17 cellular contexts compared by ENCODE assay signal in genomic region chr1:91900538-91900937, GRCh38. TPM values are rescaled to one million over a fixed set of nuclear protein-coding genes. Genes with fewer than 3 reads are reported as not detected.
DNase-seq lines count a peak whose midpoint lies in the region; ATAC-seq and TF ChIP-seq lines count a peak whose summit lies in the region.
"Had no signal": no experiment of that assay in that cellular context is flagged by ENCODE, and none has a peak within 500 bp of the region (broad histone marks: within the 10 kb centered on the region; RNA-seq: fewer than 3 reads in every experiment).

No MANE protein-coding gene starts in this region.

- H3K9ac ChIP-seq in SK-N-SH (no peak overlapping the region), skeletal muscle tissue (ENCODE audit: low read depth in 1 of 3, low read length in 3 of 3) (no peak overlapping the region)

- TF ChIP-seq EP300 in SK-N-SH (IDR thresholded peaks at IDR 0.05; ENCODE audit: borderline replicate concordance in 1 of 2, low read depth in 1 of 2, low read length in 1 of 2), result no peak

- no peaks in the 10 kb centered on the region for H3K79me2 ChIP-seq in SK-N-SH (ENCODE audit: insufficient read depth)

- H3K9me3 ChIP-seq in SK-N-SH (no peaks in the 10 kb centered on the region), SJSA1 (replicated peaks) (no peaks in the 10 kb centered on the region), skeletal muscle tissue (ENCODE audit: control insufficient read depth in 3 of 3, low read length in 3 of 3) (no peaks in the 10 kb centered on the region)
- H3K9me3 ChIP-seq: lower lobe of right lung, tibial artery had no signal

- peaks cover 0 to 7% (median 3%) of the 10 kb centered on the region in 5 donors for H3K27me3 Mint-ChIP-seq in naive thymus-derived CD8-positive, alpha-beta T cell

- H3K36me3 ChIP-seq in SK-N-SH (replicated peaks in 1 of 2; ENCODE audit: control insufficient read depth in 1 of 2, insufficient read depth in 2 of 2, low read length in 1 of 2) (no peaks in the 10 kb centered on the region), SJSA1 (no peaks in the 10 kb centered on the region), skeletal muscle tissue (ENCODE audit: control insufficient read depth in 3 of 3, insufficient read depth in 3 of 3, low read length in 3 of 3) (no peaks in the 10 kb centered on the region)
- H3K36me3 ChIP-seq: lower lobe of right lung, tibial artery had no signal

- H3K27ac ChIP-seq in SK-N-SH (ENCODE audit: low read depth in 2 of 2, low read length in 1 of 2) (peak overlapping the region in 1 of 2 experiments; percentile 3; a peak in 1 of 4 replicates), SJSA1 (peak overlapping the region; percentile 20), skeletal muscle tissue (ENCODE audit: low read depth, low read length) (peak overlapping the region; percentile 13)
- H3K27ac ChIP-seq: 22Rv1, lower lobe of right lung, tibial artery had no signal

- H3K27me3 ChIP-seq in SK-N-SH (ENCODE audit: insufficient read depth), result peaks cover 5% of the 10 kb centered on the region; the same call in 1 of the 2 replicates
- H3K27me3 ChIP-seq in SJSA1 (replicated peaks), result no peaks in the 10 kb centered on the region
- no peaks in the 10 kb centered on the region for H3K27me3 ChIP-seq in skeletal muscle tissue (ENCODE audit: control insufficient read depth in 3 of 3, insufficient read depth in 3 of 3, low read length in 3 of 3)
- H3K27me3 ChIP-seq: tibial artery had no signal

- DNase-seq in SK-N-SH, result no peak
- DNase-seq in SJSA1 (ENCODE audit: low read depth in 1 of 2, low spot score in 2 of 2), result peak in 1 of 2 experiments; percentile 72
- peak; percentile 88 for DNase-seq in fibroblast of the conjunctiva (ENCODE audit: low read depth)
- DNase-seq in activated T-cell treated with anti-CD3 and anti-CD28 coated beads for 4 hours, result no peak
- no peak for DNase-seq in naive thymus-derived CD8-positive, alpha-beta T cell
- DNase-seq: activated CD4-positive, alpha-beta T cell treated with anti-CD3 and anti-CD28 coated beads, Interleukin-2, amount 50 U/mL, for 1 hour; aorta; endodermal cell; hippocampal formation; lower lobe of right lung; stimulated activated CD4-positive, alpha-beta T cell treated with anti-CD3 and anti-CD28 coated beads, Interleukin-12 subunit alpha, Interleukin-12 subunit beta, amount 100 ng/mL, for 4 hours; tibial artery had no signal

- H2AFZ ChIP-seq in SK-N-SH (ENCODE audit: low read depth), result no peak overlapping the region

- TF ChIP-seq RAD21 in SK-N-SH (IDR thresholded peaks at IDR 0.05; ENCODE audit: low read length), result no peak

- H3K9me3 Mint-ChIP-seq in naive thymus-derived CD8-positive, alpha-beta T cell, result no peaks in the 10 kb centered on the region
- H3K9me3 Mint-ChIP-seq: endodermal cell had no signal

- CTCF ChIA-PET in SK-N-SH (lab: Yijun Ruan, JAX), result interaction anchor here (1.8 to 2.0 kb wide), 2 partner anchors 15 to 734 kb away, joined by 5 read pairs; partner anchors contain the start of gene TGFBR3

- POLR2A ChIA-PET in SK-N-SH (lab: Yijun Ruan, JAX), result no interaction called here
- POLR2A ChIA-PET in naive thymus-derived CD8-positive, alpha-beta T cell (lab: Charles Lee), result no interaction called here

- H4K20me1 ChIP-seq in SK-N-SH (ENCODE audit: insufficient read depth), result no peaks in the 10 kb centered on the region

- H3K4me3 ChIP-seq in SK-N-SH (ENCODE audit: low read depth in 2 of 2, low read length in 1 of 2) (no peak overlapping the region), SJSA1 (no peak overlapping the region), skeletal muscle tissue (ENCODE audit: low read length in 3 of 3) (no peak overlapping the region)
- H3K4me3 ChIP-seq: lower lobe of right lung, tibial artery had no signal

- H3F3A ChIP-seq in SK-N-SH (replicated peaks; ENCODE audit: insufficient read depth), result peaks cover 5% of the 10 kb centered on the region

- no peak overlapping the region for H3K4me2 ChIP-seq in SK-N-SH

- no peaks in the 10 kb centered on the region for H3K36me3 Mint-ChIP-seq in naive thymus-derived CD8-positive, alpha-beta T cell

- ATAC-seq in SK-N-SH treated with all-trans-retinoic acid at 6 μM for 48 hours, result no peak
- no peak for ATAC-seq in GM18498 (IDR thresholded peaks at IDR 0.05; ENCODE audit: unreplicated experiment)
- ATAC-seq in naive thymus-derived CD8-positive, alpha-beta T cell, result no peak
- ATAC-seq: lower lobe of right lung had no signal

- no peak overlapping the region for H3K27ac Mint-ChIP-seq in naive thymus-derived CD8-positive, alpha-beta T cell
- H3K27ac Mint-ChIP-seq: endodermal cell had no signal

- H3K4me1 ChIP-seq in SK-N-SH (ENCODE audit: control insufficient read depth in 1 of 2, insufficient read depth in 2 of 2, low read depth in 1 of 2, low read length in 1 of 2), result no peaks in the 10 kb centered on the region
- peaks cover 55% of the 10 kb centered on the region for H3K4me1 ChIP-seq in SJSA1 (replicated peaks)
- H3K4me1 ChIP-seq in skeletal muscle tissue (ENCODE audit: control insufficient read depth in 3 of 3, insufficient read depth in 3 of 3, low read length in 3 of 3), result no peaks in the 10 kb centered on the region
- H3K4me1 ChIP-seq: lower lobe of right lung had no signal

- H3K4me3 Mint-ChIP-seq in naive thymus-derived CD8-positive, alpha-beta T cell, result no peak overlapping the region
- H3K4me3 Mint-ChIP-seq: endodermal cell had no signal

- TF ChIP-seq CTCF in SK-N-SH (IDR thresholded peaks at IDR 0.05), result no peak

- no peaks in the 10 kb centered on the region for H3K9me2 ChIP-seq in SK-N-SH

- H3K4me1 Mint-ChIP-seq in naive thymus-derived CD8-positive, alpha-beta T cell, result peaks cover 5 to 9% (median 6%) of the 10 kb centered on the region in 4 donors
- H3K4me1 Mint-ChIP-seq: endodermal cell had no signal

TF ChIP-seq in SK-N-SH, 30 proteins besides CTCF, POLR2A, EP300 and RAD21 (continues in another document):
- TF ChIP-seq SIN3A (IDR thresholded peaks at IDR 0.05; ENCODE audit: borderline replicate concordance, low read depth, low read length) (no peak), IRF3 (IDR thresholded peaks at IDR 0.05; ENCODE audit: low read depth, low read length) (no peak), RXRA (IDR thresholded peaks at IDR 0.05; ENCODE audit: borderline replicate concordance, low read depth) (no peak), MAX (IDR thresholded peaks at IDR 0.05; ENCODE audit: low read depth) (no peak), JUND (IDR thresholded peaks at IDR 0.05) (0 out of 2 replicates have a peak, but pooled peaks have one; percentile 16)

TF ChIP-seq in SK-N-SH treated with all-trans-retinoic acid at 6 μM for 48 hours, 23 proteins besides CTCF, POLR2A, EP300 and RAD21:
- no peak for TF ChIP-seq ZC3H10 (CRISPR knock-in tag; IDR thresholded peaks at IDR 0.05)
- TF ChIP-seq PPARA (CRISPR knock-in tag; IDR thresholded peaks at IDR 0.05; ENCODE audit: borderline replicate concordance), result no peak
- no peak for TF ChIP-seq TOX (CRISPR knock-in tag; IDR thresholded peaks at IDR 0.05; ENCODE audit: borderline replicate concordance)
- TF ChIP-seq TSHZ2 (CRISPR knock-in tag; IDR thresholded peaks at IDR 0.05), result no peak

RNA-seq across cellular contexts. Expression of gene TGFBR3, which starts 14.6 kb away (rescaled TPM):
- polyA plus RNA-seq in SK-N-SH (2012; rRNA removed), result 0.06 and 0.07 TPM in 2 replicates
- 0.07 and 0.09 TPM in 2 replicates for polyA plus RNA-seq in SK-N-SH (2012; cell fraction: cytosol; rRNA removed)
- polyA plus RNA-seq in SK-N-SH (2012; cell fraction: nucleus; rRNA removed), result 0.04 and 0.06 TPM in 2 replicates
- total RNA-seq in SJSA1 (2014; rRNA removed; shearing (Covaris generic)), result 8.8 and 15.2 TPM in 2 replicates
- 54.3 TPM for total RNA-seq in skeletal muscle tissue
- total RNA-seq in naive thymus-derived CD8-positive, alpha-beta T cell, result 10 to 100 TPM; 11.6 to 12.0 TPM
- 10 to 100 TPM in 1 of 3 donors, 1 to 10 TPM in 2; 6.1 to 67.6 (median 9.5) TPM for polyA plus RNA-seq in naive thymus-derived CD8-positive, alpha-beta T cell

RNA-seq across cellular contexts. Expression of gene BRDT, which starts 48.7 kb away (rescaled TPM):
- not detected in 2 replicates for polyA plus RNA-seq in SK-N-SH (2012; rRNA removed)
- polyA plus RNA-seq in SK-N-SH (2012; cell fraction: cytosol; rRNA removed), result not detected in 2 replicates
- polyA plus RNA-seq in SK-N-SH (2012; cell fraction: nucleus; rRNA removed), result not detected in 2 replicates
- total RNA-seq in SJSA1 (2014; rRNA removed; shearing (Covaris generic)), result not detected in 2 replicates
- total RNA-seq in skeletal muscle tissue, result not detected
- not detected for total RNA-seq in naive thymus-derived CD8-positive, alpha-beta T cell
- not detected for polyA plus RNA-seq in naive thymus-derived CD8-positive, alpha-beta T cell
- total RNA-seq: aorta; lower lobe of right lung; T-helper 2 cell treated with Interferon-gamma antibody and Interleukin-4, amounts not matched to agents 100 ng/mL and 5 ng/mL, for 36 hours had no signal
- polyA plus RNA-seq: aorta had no signal
